18 cellular contexts compared by ENCODE assay signal in genomic region chr22:45885171-45885840, GRCh38.
A peak's percentile ranks its signal among the peaks of the same experiment; 100 is the strongest.
DNase-seq lines count a peak whose midpoint lies in the region; ATAC-seq and TF ChIP-seq lines count a peak whose summit lies in the region.
"Had no signal": no experiment of that assay in that cellular context is flagged by ENCODE, and none has a peak within 500 bp of the region (broad histone marks: within the 10 kb centered on the region; RNA-seq: fewer than 3 reads in every experiment).

No MANE protein-coding gene starts in this region.

- H3K27me3 ChIP-seq in left lung (peaks cover 13 to 97% of the 10 kb centered on the region in 2 donors), gastrocnemius medialis (peaks cover 51 to 79% (median 56%) of the 10 kb centered on the region in 3 donors), HAP-1 (ENCODE audit: low read depth) (peaks cover 4% of the 10 kb centered on the region)

- in situ Hi-C loops in gastrocnemius medialis (cut with MboI; ENCODE audit: low sequenced_read_pairs in 4 of 4): no loop called here
- in situ Hi-C loops in HAP-1 (cut with MboI; ENCODE audit: low sequenced_read_pairs): no loop called here

- H3K27ac ChIP-seq in HEK293 (ENCODE audit: extremely low read depth, low read depth, low read length) (no peak overlapping the region), left lung (no peak overlapping the region), gastrocnemius medialis (no peak overlapping the region)
- H3K27ac ChIP-seq: C4-2B had no signal

- no peak for TF ChIP-seq CTCF in HEK293 (tag by site-specific recombination; IDR thresholded peaks at IDR 0.05)
- TF ChIP-seq CTCF in left lung (IDR thresholded peaks at IDR 0.05): no peak
- no peak for TF ChIP-seq CTCF in gastrocnemius medialis (IDR thresholded peaks at IDR 0.05 in 4 of 5, conservative IDR thresholded peaks at IDR 0.05 in 1 of 5)

- intact Hi-C loops in left lung (cut with DNase I) (no loop called here), gastrocnemius medialis (cut with DNase I; ENCODE audit: low total_unique reads) (no loop called here)

- CTCF ChIA-PET in HEK293 (lab: Yijun Ruan, JAX): no interaction called here

- no peaks in the 10 kb centered on the region for H3K9me3 ChIP-seq in HEK293 (ENCODE audit: control insufficient read depth, insufficient read depth, low read depth, low read length)
- no peaks in the 10 kb centered on the region for H3K9me3 ChIP-seq in left lung
- H3K9me3 ChIP-seq in gastrocnemius medialis: no peaks in the 10 kb centered on the region
- no peaks in the 10 kb centered on the region for H3K9me3 ChIP-seq in HAP-1

- H3K4me1 ChIP-seq in HEK293 (ENCODE audit: control insufficient read depth, insufficient read depth, low read length) (no peaks in the 10 kb centered on the region), left lung (peaks cover 0 to 5% of the 10 kb centered on the region in 2 donors), gastrocnemius medialis (peaks cover 4 to 5% of the 10 kb centered on the region in 2 donors), HAP-1 (no peaks in the 10 kb centered on the region)

- TF ChIP-seq POLR2A in gastrocnemius medialis (IDR thresholded peaks at IDR 0.05): no peak

- ATAC-seq in left lung (no peak), gastrocnemius medialis (no peak), GM21786 (IDR thresholded peaks at IDR 0.05; ENCODE audit: unreplicated experiment) (no peak)

- DNase-seq in activated CD8-positive, alpha-beta memory T cell treated with anti-CD3 and anti-CD28 coated beads, Interleukin-2, amount 50 U/mL, for 4 hours: peak; percentile 10
- DNase-seq in activated CD8-positive, alpha-beta memory T cell treated with anti-CD3 and anti-CD28 coated beads, Interleukin-2, amount 50 U/mL, for 48 hours: no peak
- DNase-seq in left lung: peak; percentile 14 to 60
- DNase-seq in gastrocnemius medialis: peak; percentile 1 to 10
- DNase-seq in HAP-1 (ENCODE audit: low spot score in 2 of 2): no peak
- DNase-seq in NCI-H146 treated with DMSO at 0.1 percent for 48 hours (lab: John Stamatoyannopoulos, UW; ENCODE audit: unreplicated experiment): no peak
- DNase-seq: 8988T, COR-L47, DMS153, EL, MM.1S, NCI-H1105 treated with DMSO at 0.1 percent for 48 hours, NCI-H1930, NCI-H2171, NCI-H82 had no signal

- H3K36me3 ChIP-seq in HEK293 (ENCODE audit: control insufficient read depth in 2 of 2, insufficient read depth in 1 of 2, low read length in 2 of 2) (no peaks in the 10 kb centered on the region), left lung (no peaks in the 10 kb centered on the region), gastrocnemius medialis (no peaks in the 10 kb centered on the region), HAP-1 (replicated peaks) (no peaks in the 10 kb centered on the region)

- H3K4me3 ChIP-seq in HEK293 (ENCODE audit: low read depth, low read length) (no peak overlapping the region), left lung (no peak overlapping the region), gastrocnemius medialis (no peak overlapping the region), HAP-1 (no peak overlapping the region)

- POLR2A ChIA-PET in HEK293 (lab: Yijun Ruan, JAX): no interaction called here

TF ChIP-seq in HEK293, 187 proteins besides CTCF, POLR2A, EP300 and RAD21:
- TF ChIP-seq ZNF221 (tag by site-specific recombination; IDR thresholded peaks at IDR 0.05; ENCODE audit: borderline replicate concordance) (no peak), GLIS2 (tag by site-specific recombination; IDR thresholded peaks at IDR 0.05) (0 out of 2 replicates have a peak, but pooled peaks have one; percentile 12)

Comparison
In these comparisons a context has a peak if more than half of its experiments do, and no peak if none do; other contexts are left out.
1. DNase-seq: peak in activated CD8-positive, alpha-beta memory T cell treated with anti-CD3 and anti-CD28 coated beads, Interleukin-2, amount 50 U/mL, for 4 hours (single experiment), left lung (2 of 2) and gastrocnemius medialis (2 of 2); none in activated CD8-positive, alpha-beta memory T cell treated with anti-CD3 and anti-CD28 coated beads, Interleukin-2, amount 50 U/mL, for 48 hours (single experiment), HAP-1 (0 of 2) and NCI-H146 treated with DMSO at 0.1 percent for 48 hours (single experiment).